8 cellular contexts compared by ENCODE assay signal in the genomic region with DNA sequence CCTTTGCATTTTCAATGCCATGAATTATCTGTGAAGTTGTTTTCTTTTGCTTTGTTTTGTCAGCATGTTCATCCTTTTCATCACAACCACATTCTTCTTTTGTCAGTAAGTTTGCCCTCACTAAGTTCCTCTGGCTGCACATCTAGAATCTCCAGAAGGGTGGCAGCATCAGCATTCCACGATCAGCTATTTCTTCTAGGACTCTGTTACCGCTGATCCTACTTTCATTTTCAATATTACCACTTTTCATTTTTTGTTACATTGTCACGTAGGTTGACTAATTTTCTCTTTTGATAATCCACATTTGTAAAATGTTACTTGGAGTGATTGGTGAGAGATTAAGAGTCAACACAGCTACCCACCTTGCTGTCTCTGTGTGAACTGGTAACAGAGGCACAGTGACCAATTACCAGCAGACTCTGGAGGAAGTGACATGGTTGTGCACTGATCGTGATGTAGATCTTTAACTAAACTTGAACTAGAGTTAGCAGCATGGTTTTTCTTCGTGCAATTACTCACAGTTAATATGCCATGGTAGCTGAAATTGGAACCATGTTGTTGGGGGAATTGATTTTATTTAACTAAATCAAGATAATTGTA.
DNase-seq lines count a peak whose midpoint lies in the region; ATAC-seq and TF ChIP-seq lines count a peak whose summit lies in the region.

No MANE protein-coding gene starts in this region.

- peak; percentile 45 for TF ChIP-seq CTCF in C4-2B (conservative IDR thresholded peaks at IDR 0.05)
- no peak for TF ChIP-seq CTCF in activated CD8-positive, alpha-beta T cell treated with anti-CD3 and anti-CD28 coated beads for 36 hours (IDR thresholded peaks at IDR 0.05)
- TF ChIP-seq CTCF in upper lobe of left lung (IDR thresholded peaks at IDR 0.05) = no peak

- TF ChIP-seq POLR2A in upper lobe of left lung (IDR thresholded peaks at IDR 0.05) = no peak

- intact Hi-C loops in activated CD8-positive, alpha-beta T cell treated with anti-CD3 and anti-CD28 coated beads for 36 hours (cut with micrococcal nuclease) = no loop called here

- no peaks in the 10 kb centered on the region for H3K36me3 Mint-ChIP-seq in activated CD8-positive, alpha-beta T cell treated with anti-CD3 and anti-CD28 coated beads for 36 hours (ENCODE audit: low read depth)

- no peaks in the 10 kb centered on the region for H3K9me3 ChIP-seq in upper lobe of left lung

- H3K4me1 ChIP-seq in upper lobe of left lung = no peaks in the 10 kb centered on the region

- ATAC-seq in GM19324 (IDR thresholded peaks at IDR 0.05; ENCODE audit: low FRiP score, unreplicated experiment) (peak; percentile 86), HG03469 (IDR thresholded peaks at IDR 0.05; ENCODE audit: unreplicated experiment) (peak; percentile 61), upper lobe of left lung (ENCODE audit: low FRiP score in 2 of 2) (no peak)
- ATAC-seq in activated CD8-positive, alpha-beta T cell treated with anti-CD3 and anti-CD28 coated beads for 36 hours = peak; percentile 69

- H3K36me3 ChIP-seq in upper lobe of left lung = no peaks in the 10 kb centered on the region

- no peaks in the 10 kb centered on the region for H3K27me3 ChIP-seq in upper lobe of left lung

- peak overlapping the region in 3 of 4 donors; percentile 11 to 35 (median 25) for H3K4me3 ChIP-seq in upper lobe of left lung

- peak overlapping the region; percentile 66 for H3K4me3 Mint-ChIP-seq in activated CD8-positive, alpha-beta T cell treated with anti-CD3 and anti-CD28 coated beads for 36 hours

- no peak for TF ChIP-seq EP300 in upper lobe of left lung (IDR thresholded peaks at IDR 0.05)

- DNase-seq in activated CD8-positive, alpha-beta T cell treated with anti-CD3 and anti-CD28 coated beads for 36 hours = peak; percentile 2
- DNase-seq in upper lobe of left lung (no peak), HUDEP-2 (lab: John Stamatoyannopoulos, UW; ENCODE audit: unreplicated experiment in 76 of 76) (no peak), pons (ENCODE audit: low spot score) (no peak)
- DNase-seq in stimulated activated CD4-positive, alpha-beta T cell treated with anti-CD3 and anti-CD28 coated beads, Interleukin-15, amount 100 ng/mL, for 24 hours = no peak

- 35 to 45% methylated on average over 5 of the region's 5 CpGs for WGBS in upper lobe of left lung, 2 donors

- H3K27ac ChIP-seq in C4-2B (no peak overlapping the region), upper lobe of left lung (no peak overlapping the region)

- POLR2A ChIA-PET in activated CD8-positive, alpha-beta T cell treated with anti-CD3 and anti-CD28 coated beads for 36 hours (lab: Charles Lee) = no interaction called here

- peaks cover 4% of the 10 kb centered on the region for H3K9me3 Mint-ChIP-seq in activated CD8-positive, alpha-beta T cell treated with anti-CD3 and anti-CD28 coated beads for 36 hours

- H3K4me1 Mint-ChIP-seq in activated CD8-positive, alpha-beta T cell treated with anti-CD3 and anti-CD28 coated beads for 36 hours (ENCODE audit: low read depth) = peaks cover 9% of the 10 kb centered on the region

- CTCF ChIA-PET in activated CD8-positive, alpha-beta T cell treated with anti-CD3 and anti-CD28 coated beads for 36 hours (lab: Charles Lee) = no interaction called here

- H3K27me3 Mint-ChIP-seq in activated CD8-positive, alpha-beta T cell treated with anti-CD3 and anti-CD28 coated beads for 36 hours = no peaks in the 10 kb centered on the region

- no peak overlapping the region for H3K27ac Mint-ChIP-seq in activated CD8-positive, alpha-beta T cell treated with anti-CD3 and anti-CD28 coated beads for 36 hours

Comparison
In these comparisons a context has a peak if more than half of its experiments do, and no peak if none do; other contexts are left out.
1. ATAC-seq: peak in GM19324 (single experiment), HG03469 (single experiment) and activated CD8-positive, alpha-beta T cell treated with anti-CD3 and anti-CD28 coated beads for 36 hours (single experiment); none in upper lobe of left lung (0 of 2).